ENCODE assay signal across 8 cellular contexts in genomic region chr14:57060276-57060956, GRCh38.
A peak's percentile ranks its signal among the peaks of the same experiment; 100 is the strongest.
DNase-seq lines count a peak whose midpoint lies in the region; ATAC-seq and TF ChIP-seq lines count a peak whose summit lies in the region.

No MANE protein-coding gene starts in this region.

- ATAC-seq in GM18909 (IDR thresholded peaks at IDR 0.05; ENCODE audit: poor library complexity, unreplicated experiment) (peak; percentile 96), HG02642 (IDR thresholded peaks at IDR 0.05; ENCODE audit: poor library complexity, unreplicated experiment) (peak; percentile 96), PC-3 (peak; percentile 67), left lobe of liver (peak; percentile 61)

- POLR2A ChIA-PET in PC-3 (lab: Charles Lee; ENCODE audit: unreplicated experiment): no interaction called here

- DNase-seq in PC-3: peak; percentile 86
- DNase-seq in left lobe of liver (ENCODE audit: low spot score): peak; percentile 46
- DNase-seq in retina: no peak
- DNase-seq in NCI-H2107 (lab: John Stamatoyannopoulos, UW): no peak
- DNase-seq in coronary artery (ENCODE audit: low spot score): no peak
- no peak for DNase-seq in SKM-1 treated with dmso at 0.1 percent for 144 hours (lab: John Stamatoyannopoulos, UW; ENCODE audit: unreplicated experiment)

- H3K27ac ChIP-seq in PC-3 (ENCODE audit: low read length): no peak overlapping the region
- no peak overlapping the region for H3K27ac ChIP-seq in coronary artery

- CTCF ChIA-PET in PC-3 (lab: Charles Lee): no interaction called here

- H2AFZ ChIP-seq in PC-3 (ENCODE audit: low read length): 0 out of 2 replicates have a peak overlapping the region, but pooled peaks have one; percentile 4

- H3K4me1 ChIP-seq in PC-3 (ENCODE audit: insufficient read depth, low read length): peaks cover 9% of the 10 kb centered on the region

- intact Hi-C loops in PC-3 (cut with micrococcal nuclease): no loop called here

- H3K4me3 ChIP-seq in PC-3 (ENCODE audit: low read length) (no peak overlapping the region), coronary artery (no peak overlapping the region)

- TF ChIP-seq CTCF in PC-3 (conservative IDR thresholded peaks at IDR 0.05; ENCODE audit: low read depth, low read length) (no peak), coronary artery (IDR thresholded peaks at IDR 0.05) (no peak)

- no peaks in the 10 kb centered on the region for H4K20me1 ChIP-seq in PC-3 (ENCODE audit: low read length)

- no peaks in the 10 kb centered on the region for H3F3A ChIP-seq in PC-3 (ENCODE audit: low read length, unreplicated experiment)

- H3K9me3 ChIP-seq in PC-3 (ENCODE audit: low read length): no peaks in the 10 kb centered on the region

- H3K36me3 ChIP-seq in PC-3 (ENCODE audit: low read depth, low read length): no peaks in the 10 kb centered on the region

- no TSS peak for BruUV-seq in PC-3 (replicated peaks; lab: Mats Ljungman, UMichigan)

- peaks cover 35% of the 10 kb centered on the region for H3K27me3 ChIP-seq in PC-3 (ENCODE audit: low read length)

- H3K79me2 ChIP-seq in PC-3 (ENCODE audit: low read length): no peaks in the 10 kb centered on the region

- no peak overlapping the region for H3K9ac ChIP-seq in PC-3 (ENCODE audit: low read length)

- no peaks in the 10 kb centered on the region for H3K9me2 ChIP-seq in PC-3 (replicated peaks; ENCODE audit: low read length)

- H3K4me2 ChIP-seq in PC-3 (ENCODE audit: low read length): peak overlapping the region; percentile 7

Comparison
In these comparisons a context has a peak if more than half of its experiments do, and no peak if none do; other contexts are left out.
1. DNase-seq: peak in PC-3 (single experiment) and left lobe of liver (single experiment); none in retina (single experiment), NCI-H2107 (single experiment), coronary artery (single experiment) and SKM-1 treated with dmso at 0.1 percent for 144 hours (single experiment).
2. Peak in every context shown above with its lines, with median percentiles within 50 percentile points of each other: ATAC-seq.